In genomic region chr4:41935652-41936021, GRCh38 we compare ENCODE assay signal across 8 cellular contexts. TPM values are rescaled to one million over a fixed set of nuclear protein-coding genes. Genes with fewer than 3 reads are reported as not detected.
DNase-seq lines count a peak whose midpoint lies in the region; ATAC-seq, FAIRE-seq and TF ChIP-seq lines count a peak whose summit lies in the region.

No MANE protein-coding gene starts in this region.

- TF ChIP-seq RAD21 in HepG2 (CRISPR knock-in tag; IDR thresholded peaks at IDR 0.05) = no peak

- peaks cover 41% of the 10 kb centered on the region for H3K4me1 Mint-ChIP-seq in brain
- H3K4me1 Mint-ChIP-seq in stimulated activated naive B cell treated with anti-CD40 and anti-IgM and Interleukin-4, amounts not matched to agents 10 μg/mL and 1 μg/mL and 100 μg/mL, for 72 hours = peaks cover 16 to 29% of the 10 kb centered on the region in 2 donors

- POLR2A ChIA-PET in HepG2 (lab: Yijun Ruan, JAX) = interaction anchor here (1.2 to 2.2 kb wide), 4 partner anchors 12 to 54 kb away, joined by 3 to 11 read pairs (median 5); partner anchors contain the start of gene SLC30A9

- peak overlapping the region; percentile 88 for H3K27ac ChIP-seq in HepG2 (ENCODE audit: extremely low read length, insufficient read depth, low read length)

- peaks cover 35% of the 10 kb centered on the region for H3K36me3 Mint-ChIP-seq in brain
- H3K36me3 Mint-ChIP-seq in stimulated activated naive B cell treated with anti-CD40 and anti-IgM and Interleukin-4, amounts not matched to agents 10 μg/mL and 1 μg/mL and 100 μg/mL, for 72 hours = peaks cover 9 to 14% of the 10 kb centered on the region in 2 donors

- peak overlapping the region; percentile 98 for H3K4me2 ChIP-seq in HepG2 (ENCODE audit: low read depth, low read length)

- no peak overlapping the region for H2AFZ ChIP-seq in HepG2 (ENCODE audit: low read length)

- H3K4me3 Mint-ChIP-seq in brain = peak overlapping the region; percentile 96 to 99 (median 98)
- H3K4me3 Mint-ChIP-seq in stimulated activated naive B cell treated with anti-CD40 and anti-IgM and Interleukin-4, amounts not matched to agents 10 μg/mL and 1 μg/mL and 100 μg/mL, for 72 hours = peak overlapping the region; percentile 93 to 98

- H3K27ac Mint-ChIP-seq in brain = peak overlapping the region; percentile 91 to 98 (median 94)
- peak overlapping the region; percentile 96 for H3K27ac Mint-ChIP-seq in stimulated activated naive B cell treated with anti-CD40 and anti-IgM and Interleukin-4, amounts not matched to agents 10 μg/mL and 1 μg/mL and 100 μg/mL, for 72 hours

- H3K4me3 ChIP-seq in HepG2 (replicated peaks in 1 of 3; ENCODE audit: insufficient read depth in 1 of 3, low read depth in 2 of 3, low read length in 3 of 3) = peak overlapping the region; percentile 84 to 94 (median 92)

- ATAC-seq in GM21786 (IDR thresholded peaks at IDR 0.05; ENCODE audit: unreplicated experiment) (peak; percentile 3), HepG2 (peak; percentile 33), HG02970 (IDR thresholded peaks at IDR 0.05; ENCODE audit: low FRiP score, unreplicated experiment) (no peak)
- ATAC-seq in stimulated activated naive B cell treated with anti-CD40 and anti-IgM and Interleukin-4, amounts not matched to agents 10 μg/mL and 1 μg/mL and 100 μg/mL, for 72 hours (replicated peaks) = peak; percentile 40 to 53

- peaks cover 46% of the 10 kb centered on the region for H3K79me2 ChIP-seq in HepG2 (ENCODE audit: insufficient read depth, low read length)

- no peak for FAIRE-seq in HepG2 (lab: Jason Lieb, UNC)

- no peak for TF ChIP-seq EP300 in HepG2 (IDR thresholded peaks at IDR 0.05; ENCODE audit: low read depth in 2 of 2, low read length in 2 of 2)
- no peak for TF ChIP-seq EP300 in HepG2 (CRISPR knock-in tag; IDR thresholded peaks at IDR 0.05; ENCODE audit: borderline replicate concordance)

- TF ChIP-seq CTCF in brain (conservative IDR thresholded peaks at IDR 0.05) = no peak
- no peak for TF ChIP-seq CTCF in HepG2 (CRISPR knock-in tag; IDR thresholded peaks at IDR 0.05)

- CTCF ChIA-PET in HepG2 (lab: Yijun Ruan, JAX; ENCODE audit: low intra/inter-chr PET ratio, low total read pairs) = no interaction called here

- peak overlapping the region; percentile 79 for H3K9ac ChIP-seq in HepG2 (ENCODE audit: insufficient read depth, low read depth, low read length)

- H3K9me3 Mint-ChIP-seq in brain = peaks cover 0 to 5% (median 3%) of the 10 kb centered on the region in 5 experiments
- peaks cover 3 to 4% of the 10 kb centered on the region in 2 donors for H3K9me3 Mint-ChIP-seq in stimulated activated naive B cell treated with anti-CD40 and anti-IgM and Interleukin-4, amounts not matched to agents 10 μg/mL and 1 μg/mL and 100 μg/mL, for 72 hours

- no peaks in the 10 kb centered on the region; a peak in 1 of 5 replicates for H3K27me3 ChIP-seq in HepG2 (ENCODE audit: control insufficient read depth in 1 of 2, insufficient read depth in 2 of 2, low read length in 2 of 2)

- intact Hi-C loops in HepG2 (cut with micrococcal nuclease; ENCODE audit: unreplicated experiment) = no loop called here

- no TSS peak for BruUV-seq in HepG2 (replicated peaks; lab: Mats Ljungman, UMichigan)

- no peaks in the 10 kb centered on the region for H3K9me3 ChIP-seq in HepG2 (ENCODE audit: low read length)

- WGBS in HepG2 (ENCODE audit: low lambda C conversion rate) = under 1% methylated on average over 9 of the region's 12 CpGs

- DNase-seq in Daoy (ENCODE audit: low read depth) (peak; percentile 30), NCI-H460 (ENCODE audit: extremely low read depth, low read depth) (peak; percentile 9), HepG2 (ENCODE audit: low spot score) (peak; percentile 63), putamen (ENCODE audit: low spot score) (no peak)
- DNase-seq in stimulated activated naive B cell treated with anti-CD40 and anti-IgM and Interleukin-4, amounts not matched to agents 10 μg/mL and 1 μg/mL and 100 μg/mL, for 72 hours = no peak

- H3K27me3 Mint-ChIP-seq in brain = peaks cover 26% of the 10 kb centered on the region
- H3K27me3 Mint-ChIP-seq in stimulated activated naive B cell treated with anti-CD40 and anti-IgM and Interleukin-4, amounts not matched to agents 10 μg/mL and 1 μg/mL and 100 μg/mL, for 72 hours = no peaks in the 10 kb centered on the region

- TF ChIP-seq POLR2A in HepG2 (IDR thresholded peaks at IDR 0.05; ENCODE audit: insufficient read depth in 1 of 2, low read depth in 2 of 2, low read length in 2 of 2) = no peak

- H3K4me1 ChIP-seq in HepG2 (ENCODE audit: insufficient read depth, low read length) = peaks cover 48% of the 10 kb centered on the region

- peaks cover 0 to 10% of the 10 kb centered on the region in 2 experiments; a peak in 3 of 5 replicates for H3K36me3 ChIP-seq in HepG2 (replicated peaks in 1 of 2; ENCODE audit: control insufficient read depth in 1 of 2, insufficient read depth in 2 of 2, low read length in 2 of 2)

- H4K20me1 ChIP-seq in HepG2 (ENCODE audit: insufficient read depth, low read length) = peaks cover 3% of the 10 kb centered on the region

- in situ Hi-C loops in HepG2 (cut with HindIII; ENCODE audit: extremely low pct_ligation_motif_present, low pct_unique_long_range_greater_than_20kb) = no loop called here

RNA-seq across cellular contexts. Expression of gene TMEM33, which starts 0.4 kb away (rescaled TPM):
- 109 and 127 TPM in 2 replicates for total RNA-seq in Daoy (2014; rRNA removed; shearing (Covaris generic))
- 134 and 143 TPM in 2 replicates for total RNA-seq in NCI-H460 (2014; rRNA removed; shearing (Covaris generic))
- 27.4 and 42.3 TPM in 2 replicates for polyA plus RNA-seq in NCI-H460 (2014; cell fraction: nucleus; rRNA removed)
- 22.5 TPM for polyA plus RNA-seq in brain (ENCODE audit: insufficient read depth, low read depth, low replicate concordance)
- total RNA-seq in HepG2 (2016; rRNA removed; fragmentation: Illumina TruSeq; extraction: Trizol) = 51.6 and 66.6 TPM in 2 replicates
- total RNA-seq in HepG2 (2016; cell fraction: cytosol; rRNA removed; fragmentation: Illumina TruSeq; extraction: Trizol; ENCODE audit: low read depth) = 6.1 and 7.9 TPM in 2 replicates
- 53.3 and 58.7 TPM in 2 replicates for total RNA-seq in HepG2 (2016; cell fraction: insoluble cytoplasmic fraction; rRNA removed; fragmentation: Illumina TruSeq; extraction: Trizol)
- 17.7 and 20.2 TPM in 2 replicates for total RNA-seq in HepG2 (2016; cell fraction: membrane; rRNA removed; fragmentation: Illumina TruSeq; extraction: Trizol)
- total RNA-seq in HepG2 (2016; cell fraction: nucleus; rRNA removed; fragmentation: Illumina TruSeq; extraction: Trizol) = 56.2 and 69.6 TPM in 2 replicates
- polyA plus RNA-seq in HepG2 (2011; rRNA removed) = 36.1 and 40.1 TPM in 2 replicates
- 24.4 and 32.3 TPM in 2 replicates for polyA plus RNA-seq in HepG2 (2011; cell fraction: cytosol; rRNA removed)
- polyA plus RNA-seq in HepG2 (2011; cell fraction: nucleus; rRNA removed) = 9.6 and 12.2 TPM in 2 replicates
- polyA plus RNA-seq in HepG2 (2012) = 20.5 and 27.5 TPM in 2 replicates
- polyA plus RNA-seq in HepG2 (2016; cell fraction: cytosol; fragmentation: Illumina TruSeq; extraction: Trizol; ENCODE audit: low read depth) = 7.0 and 7.2 TPM in 2 replicates
- polyA plus RNA-seq in HepG2 (2016; cell fraction: insoluble cytoplasmic fraction; fragmentation: Illumina TruSeq; extraction: Trizol; ENCODE audit: low read depth) = 34.2 and 35.6 TPM in 2 replicates
- polyA plus RNA-seq in HepG2 (2016; cell fraction: membrane; fragmentation: Illumina TruSeq; extraction: Trizol; ENCODE audit: low read depth) = 12.0 and 13.3 TPM in 2 replicates
- polyA plus RNA-seq in HepG2 (2016; cell fraction: nucleus; fragmentation: Illumina TruSeq; extraction: Trizol; ENCODE audit: insufficient read depth, low read depth) = 54.9 and 61.4 TPM in 2 replicates
- polyA minus RNA-seq in HepG2 (2011; rRNA and poly(A)+ RNA removed; ENCODE audit: low replicate concordance) = 182 and 425 TPM in 2 replicates
- 46.3 and 60.5 TPM in 2 replicates for polyA minus RNA-seq in HepG2 (2011; cell fraction: cytosol; rRNA and poly(A)+ RNA removed)
- polyA minus RNA-seq in HepG2 (2011; cell fraction: nucleus; rRNA and poly(A)+ RNA removed) = 35.8 and 42.9 TPM in 2 replicates

RNA-seq across cellular contexts. Expression of gene DCAF4L1, which starts 45.9 kb away (rescaled TPM):
- total RNA-seq in Daoy (2014; rRNA removed; shearing (Covaris generic)) = 0.12 and 0.23 TPM in 2 replicates
- total RNA-seq in NCI-H460 (2014; rRNA removed; shearing (Covaris generic)) = 0.40 and 0.50 TPM in 2 replicates
- polyA plus RNA-seq in NCI-H460 (2014; cell fraction: nucleus; rRNA removed) = 2.6 and 3.5 TPM in 2 replicates
- polyA plus RNA-seq in brain (ENCODE audit: insufficient read depth, low read depth, low replicate concordance) (not detected), HepG2 (2011; rRNA removed) (0.03 and 0.05 TPM in 2 replicates)
- 0.09 TPM in 1 of 2 replicates, not detected in the other for total RNA-seq in HepG2 (2016; rRNA removed; fragmentation: Illumina TruSeq; extraction: Trizol)
- not detected in 2 replicates for total RNA-seq in HepG2 (2016; cell fraction: cytosol; rRNA removed; fragmentation: Illumina TruSeq; extraction: Trizol; ENCODE audit: low read depth)
- 0.02 TPM in 1 of 2 replicates, not detected in the other for total RNA-seq in HepG2 (2016; cell fraction: insoluble cytoplasmic fraction; rRNA removed; fragmentation: Illumina TruSeq; extraction: Trizol)
- not detected in 2 replicates for total RNA-seq in HepG2 (2016; cell fraction: membrane; rRNA removed; fragmentation: Illumina TruSeq; extraction: Trizol)
- total RNA-seq in HepG2 (2016; cell fraction: nucleus; rRNA removed; fragmentation: Illumina TruSeq; extraction: Trizol) = 0.06 and 0.09 TPM in 2 replicates
- 0.01 TPM in 1 of 2 replicates, not detected in the other for polyA plus RNA-seq in HepG2 (2011; cell fraction: cytosol; rRNA removed)
- 0.10 and 0.14 TPM in 2 replicates for polyA plus RNA-seq in HepG2 (2011; cell fraction: nucleus; rRNA removed)
- polyA plus RNA-seq in HepG2 (2012) = 0.05 and 0.20 TPM in 2 replicates
- not detected in 2 replicates for polyA plus RNA-seq in HepG2 (2016; cell fraction: cytosol; fragmentation: Illumina TruSeq; extraction: Trizol; ENCODE audit: low read depth)
- polyA plus RNA-seq in HepG2 (2016; cell fraction: insoluble cytoplasmic fraction; fragmentation: Illumina TruSeq; extraction: Trizol; ENCODE audit: low read depth) = not detected in 2 replicates
- polyA plus RNA-seq in HepG2 (2016; cell fraction: membrane; fragmentation: Illumina TruSeq; extraction: Trizol; ENCODE audit: low read depth) = not detected in 2 replicates
- polyA plus RNA-seq in HepG2 (2016; cell fraction: nucleus; fragmentation: Illumina TruSeq; extraction: Trizol; ENCODE audit: insufficient read depth, low read depth) = 0.24 and 0.34 TPM in 2 replicates
- polyA minus RNA-seq in HepG2 (2011; rRNA and poly(A)+ RNA removed; ENCODE audit: low replicate concordance) = 0.04 and 0.40 TPM in 2 replicates
- not detected in 2 replicates for polyA minus RNA-seq in HepG2 (2011; cell fraction: cytosol; rRNA and poly(A)+ RNA removed)
- 0.12 and 0.26 TPM in 2 replicates for polyA minus RNA-seq in HepG2 (2011; cell fraction: nucleus; rRNA and poly(A)+ RNA removed)

RNA-seq across cellular contexts. Expression of gene SLC30A9, which starts 54.7 kb away (rescaled TPM):
- 65.0 and 72.1 TPM in 2 replicates for total RNA-seq in Daoy (2014; rRNA removed; shearing (Covaris generic))
- 51.2 and 52.6 TPM in 2 replicates for total RNA-seq in NCI-H460 (2014; rRNA removed; shearing (Covaris generic))
- 45.9 and 57.9 TPM in 2 replicates for polyA plus RNA-seq in NCI-H460 (2014; cell fraction: nucleus; rRNA removed)
- polyA plus RNA-seq in brain (ENCODE audit: insufficient read depth, low read depth, low replicate concordance) (20.5 TPM), HepG2 (2011; rRNA removed) (20.4 and 27.5 TPM in 2 replicates)
- total RNA-seq in HepG2 (2016; rRNA removed; fragmentation: Illumina TruSeq; extraction: Trizol) = 72.8 and 104 TPM in 2 replicates
- 13.6 and 16.4 TPM in 2 replicates for total RNA-seq in HepG2 (2016; cell fraction: cytosol; rRNA removed; fragmentation: Illumina TruSeq; extraction: Trizol; ENCODE audit: low read depth)
- 69.2 and 97.7 TPM in 2 replicates for total RNA-seq in HepG2 (2016; cell fraction: insoluble cytoplasmic fraction; rRNA removed; fragmentation: Illumina TruSeq; extraction: Trizol)
- total RNA-seq in HepG2 (2016; cell fraction: membrane; rRNA removed; fragmentation: Illumina TruSeq; extraction: Trizol) = 56.3 and 58.8 TPM in 2 replicates
- total RNA-seq in HepG2 (2016; cell fraction: nucleus; rRNA removed; fragmentation: Illumina TruSeq; extraction: Trizol) = 47.4 and 53.5 TPM in 2 replicates
- polyA plus RNA-seq in HepG2 (2011; cell fraction: cytosol; rRNA removed) = 14.8 and 17.8 TPM in 2 replicates
- polyA plus RNA-seq in HepG2 (2011; cell fraction: nucleus; rRNA removed) = 8.6 and 9.0 TPM in 2 replicates
- polyA plus RNA-seq in HepG2 (2012) = 14.5 and 22.9 TPM in 2 replicates
- 7.4 and 10.7 TPM in 2 replicates for polyA plus RNA-seq in HepG2 (2016; cell fraction: cytosol; fragmentation: Illumina TruSeq; extraction: Trizol; ENCODE audit: low read depth)
- polyA plus RNA-seq in HepG2 (2016; cell fraction: insoluble cytoplasmic fraction; fragmentation: Illumina TruSeq; extraction: Trizol; ENCODE audit: low read depth) = 72.6 and 73.0 TPM in 2 replicates
- polyA plus RNA-seq in HepG2 (2016; cell fraction: membrane; fragmentation: Illumina TruSeq; extraction: Trizol; ENCODE audit: low read depth) = 24.7 and 25.0 TPM in 2 replicates
- 45.9 and 47.3 TPM in 2 replicates for polyA plus RNA-seq in HepG2 (2016; cell fraction: nucleus; fragmentation: Illumina TruSeq; extraction: Trizol; ENCODE audit: insufficient read depth, low read depth)
- 26.5 and 27.6 TPM in 2 replicates for polyA minus RNA-seq in HepG2 (2011; rRNA and poly(A)+ RNA removed; ENCODE audit: low replicate concordance)
- 29.6 and 33.6 TPM in 2 replicates for polyA minus RNA-seq in HepG2 (2011; cell fraction: cytosol; rRNA and poly(A)+ RNA removed)
- polyA minus RNA-seq in HepG2 (2011; cell fraction: nucleus; rRNA and poly(A)+ RNA removed) = 40.9 and 45.2 TPM in 2 replicates

Comparison
In these comparisons a context has a peak if more than half of its experiments do, and no peak if none do; other contexts are left out.
1. DNase-seq: peak in Daoy (single experiment), NCI-H460 (single experiment) and HepG2 (single experiment); none in stimulated activated naive B cell treated with anti-CD40 and anti-IgM and Interleukin-4, amounts not matched to agents 10 μg/mL and 1 μg/mL and 100 μg/mL, for 72 hours (single experiment) and putamen (single experiment).